Comparison of ENCODE assay signal across 8 cellular contexts in genomic region chr13:30551194-30551593, GRCh38.
DNase-seq lines count a peak whose midpoint lies in the region; ATAC-seq and TF ChIP-seq lines count a peak whose summit lies in the region.

No MANE protein-coding gene starts in this region.

- POLR2A ChIA-PET in AG04449 (lab: Yijun Ruan, JAX), result interaction anchor here (0.5 kb wide), 1 partner anchor 314 kb away, joined by 4 read pairs; no protein-coding TSS in a partner anchor

- H2AFZ ChIP-seq in Loucy (ENCODE audit: low read length), result no peak overlapping the region

- no peaks in the 10 kb centered on the region for H3K4me1 ChIP-seq in Loucy (ENCODE audit: insufficient read depth, low read length, poor library complexity, severe bottlenecking)
- H3K4me1 ChIP-seq in liver (ENCODE audit: control insufficient read depth in 4 of 4, insufficient read depth in 4 of 4, low read length in 3 of 4), result no peaks in the 10 kb centered on the region

- no peak overlapping the region for H3K27ac ChIP-seq in liver (ENCODE audit: low read depth in 1 of 2, low read length in 2 of 2)

- H3K9me3 Mint-ChIP-seq in activated T-helper 17 cell treated with anti-CD3 and anti-CD28 coated beads, Interleukin-2, amount 50 U/mL, for 72 hours, result no peaks in the 10 kb centered on the region

- H3K9ac ChIP-seq in Loucy (ENCODE audit: low read depth, low read length, poor library complexity, severe bottlenecking), result no peak overlapping the region
- H3K9ac ChIP-seq in liver (ENCODE audit: low read depth in 1 of 2, low read length in 2 of 2), result no peak overlapping the region

- 69% methylated on average over 2 of the region's 2 CpGs for WGBS in liver

- no peaks in the 10 kb centered on the region for H3K27me3 Mint-ChIP-seq in activated T-helper 17 cell treated with anti-CD3 and anti-CD28 coated beads, Interleukin-2, amount 50 U/mL, for 72 hours

- TF ChIP-seq CTCF in AG04449 (IDR thresholded peaks at IDR 0.05; ENCODE audit: insufficient read depth, low read length, missing control alignments), result peak; percentile 14
- peak; percentile 50 for TF ChIP-seq CTCF in GM12864 (IDR thresholded peaks at IDR 0.05; ENCODE audit: low read depth, low read length, missing control alignments)
- peak; percentile 82 for TF ChIP-seq CTCF in Loucy (conservative IDR thresholded peaks at IDR 0.05; ENCODE audit: low read length)
- peak; percentile 48 for TF ChIP-seq CTCF in liver (IDR thresholded peaks at IDR 0.05; ENCODE audit: low read depth, low read length, missing input control)

- H3F3A ChIP-seq in Loucy (ENCODE audit: low read depth), result no peaks in the 10 kb centered on the region

- H3K27me3 ChIP-seq in Loucy (ENCODE audit: insufficient read depth, low read length, poor library complexity, severe bottlenecking), result no peaks in the 10 kb centered on the region
- H3K27me3 ChIP-seq in liver (ENCODE audit: control insufficient read depth in 4 of 4, insufficient read depth in 4 of 4, low read length in 3 of 4), result no peaks in the 10 kb centered on the region

- H3K4me3 Mint-ChIP-seq in activated T-helper 17 cell treated with anti-CD3 and anti-CD28 coated beads, Interleukin-2, amount 50 U/mL, for 72 hours, result no peak overlapping the region

- ATAC-seq in activated T-helper 17 cell treated with anti-CD3 and anti-CD28 coated beads, Interleukin-2, amount 50 U/mL, for 72 hours (replicated peaks), result peak; percentile 66
- no peak for ATAC-seq in GM19467 (IDR thresholded peaks at IDR 0.05; ENCODE audit: unreplicated experiment)
- no peak for ATAC-seq in HG02623 (IDR thresholded peaks at IDR 0.05; ENCODE audit: unreplicated experiment)

- H4K20me1 ChIP-seq in Loucy (ENCODE audit: insufficient read depth, low read length, poor library complexity, severe bottlenecking), result no peaks in the 10 kb centered on the region

- no peak overlapping the region for H3K27ac Mint-ChIP-seq in activated T-helper 17 cell treated with anti-CD3 and anti-CD28 coated beads, Interleukin-2, amount 50 U/mL, for 72 hours

- no peaks in the 10 kb centered on the region for H3K79me2 ChIP-seq in Loucy (ENCODE audit: insufficient read depth, low read length)

- DNase-seq in AG04449 (ENCODE audit: low read depth, low spot score) (no peak), GM12864 (ENCODE audit: low read depth) (no peak), NCI-H774 (lab: John Stamatoyannopoulos, UW) (no peak)

- no peaks in the 10 kb centered on the region for H3K9me2 ChIP-seq in Loucy (replicated peaks; ENCODE audit: low read depth, low read length)

- peak; percentile 82 to 83 for TF ChIP-seq RAD21 in liver (IDR thresholded peaks at IDR 0.05)

- no peaks in the 10 kb centered on the region for H3K36me3 ChIP-seq in Loucy (ENCODE audit: insufficient read depth, low read length)
- no peaks in the 10 kb centered on the region for H3K36me3 ChIP-seq in liver (ENCODE audit: control insufficient read depth in 4 of 4, insufficient read depth in 3 of 4, low read depth in 1 of 4, low read length in 3 of 4)

- no peaks in the 10 kb centered on the region for H3K4me1 Mint-ChIP-seq in activated T-helper 17 cell treated with anti-CD3 and anti-CD28 coated beads, Interleukin-2, amount 50 U/mL, for 72 hours

- no peaks in the 10 kb centered on the region for H3K36me3 Mint-ChIP-seq in activated T-helper 17 cell treated with anti-CD3 and anti-CD28 coated beads, Interleukin-2, amount 50 U/mL, for 72 hours (ENCODE audit: low read depth)

- H3K9me3 ChIP-seq in Loucy (ENCODE audit: insufficient read depth, low read depth, low read length), result no peaks in the 10 kb centered on the region
- no peaks in the 10 kb centered on the region for H3K9me3 ChIP-seq in liver (ENCODE audit: control insufficient read depth in 4 of 4, low read length in 3 of 4)

- no peak overlapping the region for H3K4me3 ChIP-seq in AG04449 (ENCODE audit: low read depth, low read length)
- no peak overlapping the region for H3K4me3 ChIP-seq in GM12864 (ENCODE audit: low read depth, low read length)
- H3K4me3 ChIP-seq in Loucy (ENCODE audit: low read length, poor library complexity, severe bottlenecking), result no peak overlapping the region
- no peak overlapping the region for H3K4me3 ChIP-seq in liver (ENCODE audit: low read depth in 1 of 3, low read length in 3 of 3)

- CTCF ChIA-PET in AG04449 (lab: Yijun Ruan, JAX), result interaction anchor here (1.7 to 1.8 kb wide), 2 partner anchors 415 to 419 kb away, joined by 3 to 6 read pairs; no protein-coding TSS in a partner anchor

- no peak overlapping the region for H3K4me2 ChIP-seq in Loucy (ENCODE audit: low read depth, low read length, poor library complexity, severe bottlenecking)

TF ChIP-seq in liver, 16 proteins besides CTCF, POLR2A, EP300 and RAD21:
- no peak for TF ChIP-seq YY1 (IDR thresholded peaks at IDR 0.05)
- no peak for TF ChIP-seq SP1 (IDR thresholded peaks at IDR 0.05)
- no peak for TF ChIP-seq NR2F2 (IDR thresholded peaks at IDR 0.05)
- TF ChIP-seq EGR1 (IDR thresholded peaks at IDR 0.05; ENCODE audit: low read depth in 2 of 2), result no peak
- peak in 1 of 2 donors; percentile 30 for TF ChIP-seq HNF4A (conservative IDR thresholded peaks at IDR 0.05)
- no peak for TF ChIP-seq MAX (IDR thresholded peaks at IDR 0.05)
- no peak for TF ChIP-seq HNF4G (IDR thresholded peaks at IDR 0.05)

Comparison
In these comparisons a context has a peak if more than half of its experiments do, and no peak if none do; other contexts are left out.
1. CTCF ChIP-seq: peak in every context shown above with its lines; median percentile 82 in Loucy; 50 in GM12864; 48 in liver; 14 in AG04449.